1 cellular context compared by ENCODE assay signal in the genomic region with DNA sequence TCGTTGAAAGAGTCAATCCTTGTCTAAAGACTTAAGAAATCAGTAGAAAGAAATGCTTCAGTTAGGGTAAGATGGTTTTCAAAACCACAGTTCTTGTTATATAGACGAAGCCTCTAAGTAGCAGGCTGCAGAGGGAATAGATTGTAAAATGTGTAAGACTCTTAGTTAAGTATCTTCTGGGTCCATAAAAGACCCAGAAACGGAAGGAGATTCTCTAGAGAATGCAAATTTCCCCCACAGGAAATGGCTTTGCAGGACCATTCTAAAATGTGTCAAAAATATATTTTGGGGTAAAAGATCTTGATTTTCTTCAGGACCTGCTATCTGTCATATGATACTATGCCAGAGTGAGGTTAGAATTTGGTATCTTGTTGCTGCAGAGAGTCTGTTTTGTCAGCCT.
TF ChIP-seq lines count a peak whose summit lies in the region.

No MANE protein-coding gene starts in this region.

TF ChIP-seq in HepG2, 621 proteins besides CTCF, POLR2A, EP300 and RAD21:
- TF ChIP-seq, protein P1, sequence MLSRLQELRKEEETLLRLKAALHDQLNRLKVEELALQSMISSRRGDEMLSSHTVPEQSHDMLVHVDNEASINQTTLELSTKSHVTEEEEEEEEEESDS (CRISPR knock-in tag; IDR thresholded peaks at IDR 0.05; ENCODE audit: borderline replicate concordance) = no peak
- TF ChIP-seq SRSF4 (IDR thresholded peaks at IDR 0.05; ENCODE audit: low read depth, low read length, poor library complexity, severe bottlenecking) = no peak
- no peak for TF ChIP-seq NR2F2 (IDR thresholded peaks at IDR 0.05; ENCODE audit: borderline replicate concordance, low read depth)
- TF ChIP-seq ZNF670 (CRISPR knock-in tag; IDR thresholded peaks at IDR 0.05; ENCODE audit: borderline replicate concordance) = no peak
- no peak for TF ChIP-seq RXRB (CRISPR knock-in tag; IDR thresholded peaks at IDR 0.05; ENCODE audit: borderline replicate concordance)
- no peak for TF ChIP-seq XBP1 (CRISPR knock-in tag; IDR thresholded peaks at IDR 0.05)
- TF ChIP-seq, protein P2, sequence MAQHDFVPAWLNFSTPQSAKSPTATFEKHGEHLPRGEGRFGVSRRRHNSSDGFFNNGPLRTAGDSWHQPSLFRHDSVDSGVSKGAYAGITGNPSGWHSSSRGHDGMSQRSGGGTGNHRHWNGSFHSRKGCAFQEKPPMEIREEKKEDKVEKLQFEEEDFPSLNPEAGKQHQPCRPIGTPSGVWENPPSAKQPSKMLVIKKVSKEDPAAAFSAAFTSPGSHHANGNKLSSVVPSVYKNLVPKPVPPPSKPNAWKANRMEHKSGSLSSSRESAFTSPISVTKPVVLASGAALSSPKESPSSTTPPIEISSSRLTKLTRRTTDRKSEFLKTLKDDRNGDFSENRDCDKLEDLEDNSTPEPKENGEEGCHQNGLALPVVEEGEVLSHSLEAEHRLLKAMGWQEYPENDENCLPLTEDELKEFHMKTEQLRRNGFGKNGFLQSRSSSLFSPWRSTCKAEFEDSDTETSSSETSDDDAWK (CRISPR knock-in tag; IDR thresholded peaks at IDR 0.05) = no peak
- TF ChIP-seq, protein P3, sequence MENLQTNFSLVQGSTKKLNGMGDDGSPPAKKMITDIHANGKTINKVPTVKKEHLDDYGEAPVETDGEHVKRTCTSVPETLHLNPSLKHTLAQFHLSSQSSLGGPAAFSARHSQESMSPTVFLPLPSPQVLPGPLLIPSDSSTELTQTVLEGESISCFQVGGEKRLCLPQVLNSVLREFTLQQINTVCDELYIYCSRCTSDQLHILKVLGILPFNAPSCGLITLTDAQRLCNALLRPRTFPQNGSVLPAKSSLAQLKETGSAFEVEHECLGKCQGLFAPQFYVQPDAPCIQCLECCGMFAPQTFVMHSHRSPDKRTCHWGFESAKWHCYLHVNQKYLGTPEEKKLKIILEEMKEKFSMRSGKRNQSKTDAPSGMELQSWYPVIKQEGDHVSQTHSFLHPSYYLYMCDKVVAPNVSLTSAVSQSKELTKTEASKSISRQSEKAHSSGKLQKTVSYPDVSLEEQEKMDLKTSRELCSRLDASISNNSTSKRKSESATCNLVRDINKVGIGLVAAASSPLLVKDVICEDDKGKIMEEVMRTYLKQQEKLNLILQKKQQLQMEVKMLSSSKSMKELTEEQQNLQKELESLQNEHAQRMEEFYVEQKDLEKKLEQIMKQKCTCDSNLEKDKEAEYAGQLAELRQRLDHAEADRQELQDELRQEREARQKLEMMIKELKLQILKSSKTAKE (CRISPR knock-in tag; IDR thresholded peaks at IDR 0.05; ENCODE audit: borderline replicate concordance) = no peak
- TF ChIP-seq, protein P4, sequence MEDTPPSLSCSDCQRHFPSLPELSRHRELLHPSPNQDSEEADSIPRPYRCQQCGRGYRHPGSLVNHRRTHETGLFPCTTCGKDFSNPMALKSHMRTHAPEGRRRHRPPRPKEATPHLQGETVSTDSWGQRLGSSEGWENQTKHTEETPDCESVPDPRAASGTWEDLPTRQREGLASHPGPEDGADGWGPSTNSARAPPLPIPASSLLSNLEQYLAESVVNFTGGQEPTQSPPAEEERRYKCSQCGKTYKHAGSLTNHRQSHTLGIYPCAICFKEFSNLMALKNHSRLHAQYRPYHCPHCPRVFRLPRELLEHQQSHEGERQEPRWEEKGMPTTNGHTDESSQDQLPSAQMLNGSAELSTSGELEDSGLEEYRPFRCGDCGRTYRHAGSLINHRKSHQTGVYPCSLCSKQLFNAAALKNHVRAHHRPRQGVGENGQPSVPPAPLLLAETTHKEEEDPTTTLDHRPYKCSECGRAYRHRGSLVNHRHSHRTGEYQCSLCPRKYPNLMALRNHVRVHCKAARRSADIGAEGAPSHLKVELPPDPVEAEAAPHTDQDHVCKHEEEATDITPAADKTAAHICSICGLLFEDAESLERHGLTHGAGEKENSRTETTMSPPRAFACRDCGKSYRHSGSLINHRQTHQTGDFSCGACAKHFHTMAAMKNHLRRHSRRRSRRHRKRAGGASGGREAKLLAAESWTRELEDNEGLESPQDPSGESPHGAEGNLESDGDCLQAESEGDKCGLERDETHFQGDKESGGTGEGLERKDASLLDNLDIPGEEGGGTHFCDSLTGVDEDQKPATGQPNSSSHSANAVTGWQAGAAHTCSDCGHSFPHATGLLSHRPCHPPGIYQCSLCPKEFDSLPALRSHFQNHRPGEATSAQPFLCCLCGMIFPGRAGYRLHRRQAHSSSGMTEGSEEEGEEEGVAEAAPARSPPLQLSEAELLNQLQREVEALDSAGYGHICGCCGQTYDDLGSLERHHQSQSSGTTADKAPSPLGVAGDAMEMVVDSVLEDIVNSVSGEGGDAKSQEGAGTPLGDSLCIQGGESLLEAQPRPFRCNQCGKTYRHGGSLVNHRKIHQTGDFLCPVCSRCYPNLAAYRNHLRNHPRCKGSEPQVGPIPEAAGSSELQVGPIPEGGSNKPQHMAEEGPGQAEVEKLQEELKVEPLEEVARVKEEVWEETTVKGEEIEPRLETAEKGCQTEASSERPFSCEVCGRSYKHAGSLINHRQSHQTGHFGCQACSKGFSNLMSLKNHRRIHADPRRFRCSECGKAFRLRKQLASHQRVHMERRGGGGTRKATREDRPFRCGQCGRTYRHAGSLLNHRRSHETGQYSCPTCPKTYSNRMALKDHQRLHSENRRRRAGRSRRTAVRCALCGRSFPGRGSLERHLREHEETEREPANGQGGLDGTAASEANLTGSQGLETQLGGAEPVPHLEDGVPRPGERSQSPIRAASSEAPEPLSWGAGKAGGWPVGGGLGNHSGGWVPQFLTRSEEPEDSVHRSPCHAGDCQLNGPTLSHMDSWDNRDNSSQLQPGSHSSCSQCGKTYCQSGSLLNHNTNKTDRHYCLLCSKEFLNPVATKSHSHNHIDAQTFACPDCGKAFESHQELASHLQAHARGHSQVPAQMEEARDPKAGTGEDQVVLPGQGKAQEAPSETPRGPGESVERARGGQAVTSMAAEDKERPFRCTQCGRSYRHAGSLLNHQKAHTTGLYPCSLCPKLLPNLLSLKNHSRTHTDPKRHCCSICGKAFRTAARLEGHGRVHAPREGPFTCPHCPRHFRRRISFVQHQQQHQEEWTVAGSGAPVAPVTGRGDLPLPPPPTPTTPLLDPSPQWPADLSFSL (CRISPR knock-in tag; IDR thresholded peaks at IDR 0.05) = no peak
- TF ChIP-seq AHR (CRISPR knock-in tag; IDR thresholded peaks at IDR 0.05) = no peak
- no peak for TF ChIP-seq ZNF720 (CRISPR knock-in tag; IDR thresholded peaks at IDR 0.05)
- no peak for TF ChIP-seq ARID2 (CRISPR knock-in tag; IDR thresholded peaks at IDR 0.05; ENCODE audit: borderline replicate concordance)
- no peak for TF ChIP-seq ZNF792 (CRISPR knock-in tag; IDR thresholded peaks at IDR 0.05)
- no peak for TF ChIP-seq ZNF460 (CRISPR knock-in tag; IDR thresholded peaks at IDR 0.05; ENCODE audit: borderline replicate concordance)
- no peak for TF ChIP-seq MTF1 (CRISPR knock-in tag; IDR thresholded peaks at IDR 0.05)
- TF ChIP-seq TBX2 (CRISPR knock-in tag; IDR thresholded peaks at IDR 0.05; ENCODE audit: borderline replicate concordance) = no peak
- TF ChIP-seq CENPT (CRISPR knock-in tag; IDR thresholded peaks at IDR 0.05; ENCODE audit: low read depth) = no peak
- TF ChIP-seq SAFB2 (CRISPR knock-in tag; IDR thresholded peaks at IDR 0.05; ENCODE audit: borderline replicate concordance, low read depth) = no peak
- TF ChIP-seq ATM (IDR thresholded peaks at IDR 0.05; ENCODE audit: borderline replicate concordance) = no peak
- no peak for TF ChIP-seq ZNF530 (CRISPR knock-in tag; IDR thresholded peaks at IDR 0.05; ENCODE audit: low read depth)
